ENCODE assay signal across 16 cellular contexts in genomic region chr19:43098396-43098795, GRCh38. TPM values are rescaled to one million over a fixed set of nuclear protein-coding genes. Genes with fewer than 3 reads are reported as not detected.
"Had no signal": no experiment of that assay in that cellular context is flagged by ENCODE, and none has a peak within 500 bp of the region (broad histone marks: within the 10 kb centered on the region; RNA-seq: fewer than 3 reads in every experiment).

No MANE protein-coding gene starts in this region.

RNA-seq across cellular contexts. Expression of gene PSG2, which starts 15.9 kb away (rescaled TPM):
- total RNA-seq: activated B cell treated with CpG ODN at 0.5 μM for 24 hours; activated CD4-positive, alpha-beta memory T cell treated with anti-CD3 and anti-CD28 coated beads for 36 hours; activated CD4-positive, alpha-beta T cell treated with anti-CD3 and anti-CD28 coated beads, Interleukin-2, amount 10 ng/mL, durations not matched to agents 24 days and 14 days; activated CD8-positive, alpha-beta memory T cell treated with anti-CD3 and anti-CD28 coated beads for 36 hours; activated CD8-positive, alpha-beta T cell treated with anti-CD3 and anti-CD28 coated beads for 36 hours; activated naive CD4-positive, alpha-beta T cell treated with anti-CD3 and anti-CD28 coated beads for 36 hours; activated naive CD4-positive, alpha-beta T cell treated with anti-CD3 and anti-CD28 coated beads, Interleukin-2, amount 50 U/mL, for 72 hours; activated naive CD8-positive, alpha-beta T cell treated with anti-CD3 and anti-CD28 coated beads for 36 hours; activated T-cell treated with anti-CD3 and anti-CD28 coated beads, Interleukin-2, amount 50 U/mL, for 4 hours; activated T-cell treated with anti-CD3 and anti-CD28 coated beads, Interleukin-2, amount 50 U/mL, for 72 hours; activated T-helper 1 cell treated with anti-CD3 and anti-CD28 coated beads, Interleukin-12 subunit alpha, Interleukin-12 subunit beta, Interleukin-2, Interleukin-4 antibody, amounts not matched to agents 30 ng/mL and 10 ng/mL and 1 ng/mL, durations not matched to agents 14 hours and 24 hours and 36 hours; adrenal gland; ascending aorta; bronchial epithelial cell; cardiac muscle cell; cerebellum had no signal
- polyA plus RNA-seq: adrenal gland, cardiac muscle cell had no signal
